Comparison of ENCODE assay signal across 1 cellular context in the genomic region with DNA sequence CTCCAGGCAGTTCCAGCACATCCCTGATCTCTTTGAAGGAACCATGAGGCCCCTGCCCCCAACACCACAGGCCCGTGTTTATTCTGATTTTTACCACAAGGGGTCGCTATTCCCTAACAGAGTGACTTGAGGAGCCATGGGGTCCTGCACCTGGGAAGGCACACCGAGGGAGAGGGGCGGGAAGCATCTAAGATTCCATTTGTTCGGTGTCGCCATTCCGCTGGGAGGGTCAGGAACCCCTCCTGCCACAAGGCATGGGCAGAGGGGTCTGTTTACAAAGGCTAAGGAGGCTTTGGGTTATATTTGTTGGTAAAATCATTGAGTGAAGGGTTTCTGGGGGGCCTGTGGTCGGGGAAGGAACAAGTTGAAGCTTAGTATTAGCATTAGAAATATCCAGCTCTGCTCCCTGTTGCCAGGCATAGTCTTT.
TF ChIP-seq lines count a peak whose summit lies in the region.

No MANE protein-coding gene starts in this region.

TF ChIP-seq in GM12878, 131 proteins besides CTCF, POLR2A, EP300 and RAD21 (continued from another document):
- TF ChIP-seq, protein P1, sequence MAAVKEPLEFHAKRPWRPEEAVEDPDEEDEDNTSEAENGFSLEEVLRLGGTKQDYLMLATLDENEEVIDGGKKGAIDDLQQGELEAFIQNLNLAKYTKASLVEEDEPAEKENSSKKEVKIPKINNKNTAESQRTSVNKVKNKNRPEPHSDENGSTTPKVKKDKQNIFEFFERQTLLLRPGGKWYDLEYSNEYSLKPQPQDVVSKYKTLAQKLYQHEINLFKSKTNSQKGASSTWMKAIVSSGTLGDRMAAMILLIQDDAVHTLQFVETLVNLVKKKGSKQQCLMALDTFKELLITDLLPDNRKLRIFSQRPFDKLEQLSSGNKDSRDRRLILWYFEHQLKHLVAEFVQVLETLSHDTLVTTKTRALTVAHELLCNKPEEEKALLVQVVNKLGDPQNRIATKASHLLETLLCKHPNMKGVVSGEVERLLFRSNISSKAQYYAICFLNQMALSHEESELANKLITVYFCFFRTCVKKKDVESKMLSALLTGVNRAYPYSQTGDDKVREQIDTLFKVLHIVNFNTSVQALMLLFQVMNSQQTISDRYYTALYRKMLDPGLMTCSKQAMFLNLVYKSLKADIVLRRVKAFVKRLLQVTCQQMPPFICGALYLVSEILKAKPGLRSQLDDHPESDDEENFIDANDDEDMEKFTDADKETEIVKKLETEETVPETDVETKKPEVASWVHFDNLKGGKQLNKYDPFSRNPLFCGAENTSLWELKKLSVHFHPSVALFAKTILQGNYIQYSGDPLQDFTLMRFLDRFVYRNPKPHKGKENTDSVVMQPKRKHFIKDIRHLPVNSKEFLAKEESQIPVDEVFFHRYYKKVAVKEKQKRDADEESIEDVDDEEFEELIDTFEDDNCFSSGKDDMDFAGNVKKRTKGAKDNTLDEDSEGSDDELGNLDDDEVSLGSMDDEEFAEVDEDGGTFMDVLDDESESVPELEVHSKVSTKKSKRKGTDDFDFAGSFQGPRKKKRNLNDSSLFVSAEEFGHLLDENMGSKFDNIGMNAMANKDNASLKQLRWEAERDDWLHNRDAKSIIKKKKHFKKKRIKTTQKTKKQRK (IDR thresholded peaks at IDR 0.05; ENCODE audit: low read depth, low read length), result no peak
- TF ChIP-seq SUPT20H (IDR thresholded peaks at IDR 0.05; ENCODE audit: borderline replicate concordance, control insufficient read depth, low read depth, low read length) (no peak), EED (IDR thresholded peaks at IDR 0.05; ENCODE audit: low read depth) (0 out of 2 replicates have a peak, but pooled peaks have one; percentile 33), FOXM1 (IDR thresholded peaks at IDR 0.05; ENCODE audit: low read depth, low read length) (0 out of 2 replicates have a peak, but pooled peaks have one; percentile 27), ZNF384 (IDR thresholded peaks at IDR 0.05; ENCODE audit: borderline replicate concordance, low read depth, low read length) (no peak), YY1 (IDR thresholded peaks at IDR 0.05; ENCODE audit: low read depth, low read length) (peak; percentile 80)
- TF ChIP-seq, protein P2, sequence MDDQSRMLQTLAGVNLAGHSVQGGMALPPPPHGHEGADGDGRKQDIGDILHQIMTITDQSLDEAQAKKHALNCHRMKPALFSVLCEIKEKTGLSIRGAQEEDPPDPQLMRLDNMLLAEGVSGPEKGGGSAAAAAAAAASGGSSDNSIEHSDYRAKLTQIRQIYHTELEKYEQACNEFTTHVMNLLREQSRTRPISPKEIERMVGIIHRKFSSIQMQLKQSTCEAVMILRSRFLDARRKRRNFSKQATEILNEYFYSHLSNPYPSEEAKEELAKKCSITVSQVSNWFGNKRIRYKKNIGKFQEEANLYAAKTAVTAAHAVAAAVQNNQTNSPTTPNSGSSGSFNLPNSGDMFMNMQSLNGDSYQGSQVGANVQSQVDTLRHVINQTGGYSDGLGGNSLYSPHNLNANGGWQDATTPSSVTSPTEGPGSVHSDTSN (IDR thresholded peaks at IDR 0.05; ENCODE audit: insufficient replicate concordance, low read depth, low read length), result no peak
TF ChIP-seq in GM12878: peak in this region for 7.
